In genomic region chr13:46119883-46120614, GRCh38 we compare ENCODE assay signal across 11 cellular contexts. TPM values are rescaled to one million over a fixed set of nuclear protein-coding genes. Genes with fewer than 3 reads are reported as not detected.
DNase-seq lines count a peak whose midpoint lies in the region; ATAC-seq and TF ChIP-seq lines count a peak whose summit lies in the region.
"Had no signal": no experiment of that assay in that cellular context is flagged by ENCODE, and none has a peak within 500 bp of the region (broad histone marks: within the 10 kb centered on the region; RNA-seq: fewer than 3 reads in every experiment).

No MANE protein-coding gene starts in this region.

- H3K4me3 Mint-ChIP-seq in stimulated activated naive CD8-positive, alpha-beta T cell treated with anti-CD3 and anti-CD28 coated beads, Interleukin-15, amount 100 ng/mL, for 72 hours = no peak overlapping the region

- H3K9me3 ChIP-seq in right atrium auricular region = no peaks in the 10 kb centered on the region
- H3K9me3 ChIP-seq: BLaER1 had no signal

- DNase-seq in Right ventricle myocardium superior (no peak), right atrium auricular region (ENCODE audit: low spot score) (no peak), SK-MEL-5 (ENCODE audit: low read depth, low spot score) (peak; percentile 43), glomerular endothelial cell (ENCODE audit: extremely low read depth, low read depth, low spot score) (peak; percentile 72), ureter (ENCODE audit: low spot score) (peak; percentile 62), NCI-H526 treated with DMSO at 0.1 percent for 48 hours (lab: John Stamatoyannopoulos, UW) (no peak)
- no peak for DNase-seq in stimulated activated naive CD8-positive, alpha-beta T cell treated with anti-CD3 and anti-CD28 coated beads, Interleukin-15, amount 100 ng/mL, for 72 hours

- H3K27me3 ChIP-seq in right atrium auricular region = no peaks in the 10 kb centered on the region
- H3K27me3 ChIP-seq: BLaER1 had no signal

- peaks cover 27% of the 10 kb centered on the region for H3K4me1 Mint-ChIP-seq in stimulated activated naive CD8-positive, alpha-beta T cell treated with anti-CD3 and anti-CD28 coated beads, Interleukin-15, amount 100 ng/mL, for 72 hours

- H3K4me1 ChIP-seq in right atrium auricular region = peaks cover 0 to 14% of the 10 kb centered on the region in 2 donors

- H3K27me3 Mint-ChIP-seq in stimulated activated naive CD8-positive, alpha-beta T cell treated with anti-CD3 and anti-CD28 coated beads, Interleukin-15, amount 100 ng/mL, for 72 hours = no peaks in the 10 kb centered on the region

- in situ Hi-C loops in SK-MEL-5 (cut with HindIII; ENCODE audit: low pct_unique_long_range_greater_than_20kb, low sequenced_read_pairs) = no loop called here

- H3K4me3 ChIP-seq in right atrium auricular region = no peak overlapping the region
- H3K4me3 ChIP-seq: BLaER1 had no signal

- no peaks in the 10 kb centered on the region for H3K9me3 Mint-ChIP-seq in stimulated activated naive CD8-positive, alpha-beta T cell treated with anti-CD3 and anti-CD28 coated beads, Interleukin-15, amount 100 ng/mL, for 72 hours

- no peak overlapping the region for H3K27ac ChIP-seq in right atrium auricular region
- H3K27ac ChIP-seq: BLaER1 had no signal

- intact Hi-C loops in Right ventricle myocardium superior (cut with DNase I) = no loop called here

- TF ChIP-seq CTCF in right atrium auricular region (IDR thresholded peaks at IDR 0.05) = no peak

- peak; percentile 76 for ATAC-seq in Right ventricle myocardium superior (ENCODE audit: poor library complexity)
- no peak for ATAC-seq in HG02610 (IDR thresholded peaks at IDR 0.05; ENCODE audit: unreplicated experiment)
- no peak for ATAC-seq in stimulated activated naive CD8-positive, alpha-beta T cell treated with anti-CD3 and anti-CD28 coated beads, Interleukin-15, amount 100 ng/mL, for 72 hours

- H3K27ac Mint-ChIP-seq in stimulated activated naive CD8-positive, alpha-beta T cell treated with anti-CD3 and anti-CD28 coated beads, Interleukin-15, amount 100 ng/mL, for 72 hours = no peak overlapping the region

- no peaks in the 10 kb centered on the region for H3K36me3 ChIP-seq in right atrium auricular region
- H3K36me3 ChIP-seq: BLaER1 had no signal

RNA-seq across cellular contexts. Expression of gene CPB2, which starts 15.2 kb away (rescaled TPM):
- total RNA-seq in Right ventricle myocardium superior = not detected
- total RNA-seq in right atrium auricular region = not detected
- total RNA-seq in SK-MEL-5 (2014; rRNA removed; shearing (Covaris generic)) = 0.55 and 0.93 TPM in 2 replicates
- polyA plus RNA-seq in SK-MEL-5 (2015; cell fraction: cytosol; rRNA removed) = 0.21 and 0.41 TPM in 2 replicates
- polyA plus RNA-seq in SK-MEL-5 (2015; cell fraction: nucleus; rRNA removed) = 0.41 TPM in 1 of 2 replicates, not detected in the other
- total RNA-seq in glomerular endothelial cell = not detected in 2 replicates
- total RNA-seq in ureter = not detected
- polyA plus RNA-seq: esophagus, neural cell had no signal

Comparison
In these comparisons a context has a peak if more than half of its experiments do, and no peak if none do; other contexts are left out.
1. DNase-seq: peak in SK-MEL-5 (single experiment), glomerular endothelial cell (single experiment) and ureter (single experiment); none in Right ventricle myocardium superior (single experiment), right atrium auricular region (single experiment), NCI-H526 treated with DMSO at 0.1 percent for 48 hours (single experiment) and stimulated activated naive CD8-positive, alpha-beta T cell treated with anti-CD3 and anti-CD28 coated beads, Interleukin-15, amount 100 ng/mL, for 72 hours (0 of 2).